In the genomic region with DNA sequence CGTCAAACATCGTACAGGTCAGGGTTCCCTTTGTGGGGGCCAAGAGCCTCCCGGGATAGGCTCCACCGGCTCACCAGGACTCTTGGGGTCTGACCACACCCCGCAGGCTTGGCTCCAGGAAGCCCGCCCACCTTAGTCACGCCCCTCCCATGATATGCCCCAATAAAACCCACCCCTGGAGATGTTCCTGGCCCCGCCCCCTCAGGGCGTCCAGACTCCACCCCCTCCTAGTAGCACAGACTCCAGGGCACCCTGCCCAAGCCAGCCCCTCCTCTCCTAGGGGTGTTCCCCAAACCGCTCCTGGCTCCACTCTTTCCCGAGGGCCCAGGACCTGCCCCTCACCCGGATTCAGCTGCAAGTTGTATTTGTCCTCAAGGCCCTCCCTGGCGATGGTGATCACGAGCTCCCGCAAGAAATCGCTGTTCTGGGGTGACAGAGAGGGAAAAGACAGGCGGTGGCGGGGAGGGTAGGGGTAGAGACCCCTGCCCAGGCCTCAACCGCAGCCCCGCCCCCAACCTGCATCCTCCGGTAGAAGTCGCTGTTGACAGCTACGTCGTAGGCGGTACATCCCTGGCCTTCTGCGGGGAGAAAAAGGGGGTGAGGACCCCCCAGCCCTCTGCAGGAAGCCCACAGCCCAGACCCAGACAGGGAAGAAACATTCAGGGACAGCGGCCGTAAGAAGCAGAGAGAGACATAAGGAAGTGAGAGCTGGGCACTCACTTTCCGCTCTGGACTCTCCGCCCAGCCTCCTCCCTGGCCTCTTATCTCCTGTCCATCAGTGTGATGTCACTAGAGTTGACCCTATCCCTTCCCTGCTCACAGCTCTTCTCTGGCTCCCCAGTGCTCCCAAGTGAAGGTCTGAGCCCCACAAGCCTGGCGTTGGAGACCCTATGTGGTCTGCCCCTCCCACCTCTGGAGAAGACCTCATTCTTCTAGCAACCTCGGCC, we compare ENCODE assay signal across 10 cellular contexts.
DNase-seq lines count a peak whose midpoint lies in the region; ATAC-seq lines count a peak whose summit lies in the region.
"Had no signal": no experiment of that assay in that cellular context is flagged by ENCODE, and none has a peak within 500 bp of the region (broad histone marks: within the 10 kb centered on the region; RNA-seq: fewer than 3 reads in every experiment).

No MANE protein-coding gene starts in this region.

- peak; percentile 29 for DNase-seq in stimulated activated CD4-positive, alpha-beta T cell treated with anti-CD3 and anti-CD28 coated beads, Interleukin-4, amount 100 ng/mL, for 1 hour
- DNase-seq in stimulated activated CD4-positive, alpha-beta T cell treated with anti-CD3 and anti-CD28 coated beads, Interleukin-2, amount 100 ng/mL, for 48 hours = no peak
- peak; percentile 52 for DNase-seq in SW480 (ENCODE audit: low spot score)
- peak; percentile 37 for DNase-seq in glomerular visceral epithelial cell (ENCODE audit: extremely low spot score)
- no peak for DNase-seq in cortex of kidney (lab: John Stamatoyannopoulos, UW)
- no peak for DNase-seq in NCI-H1105 treated with DMSO at 0.1 percent for 48 hours (lab: John Stamatoyannopoulos, UW)
- DNase-seq in NCI-H2107 (lab: John Stamatoyannopoulos, UW) = no peak
- DNase-seq: DMS153, NCI-H2029 treated with DMSO at 0.1 percent for 48 hours had no signal

- no peak for ATAC-seq in HG03045 (IDR thresholded peaks at IDR 0.05; ENCODE audit: unreplicated experiment)

Comparison
In these comparisons a context has a peak if more than half of its experiments do, and no peak if none do; other contexts are left out.
1. DNase-seq: peak in stimulated activated CD4-positive, alpha-beta T cell treated with anti-CD3 and anti-CD28 coated beads, Interleukin-4, amount 100 ng/mL, for 1 hour (single experiment), SW480 (single experiment) and glomerular visceral epithelial cell (single experiment); none in stimulated activated CD4-positive, alpha-beta T cell treated with anti-CD3 and anti-CD28 coated beads, Interleukin-2, amount 100 ng/mL, for 48 hours (0 of 2), cortex of kidney (single experiment), NCI-H1105 treated with DMSO at 0.1 percent for 48 hours (single experiment) and NCI-H2107 (single experiment).